24 cellular contexts compared by ENCODE assay signal in the genomic region with DNA sequence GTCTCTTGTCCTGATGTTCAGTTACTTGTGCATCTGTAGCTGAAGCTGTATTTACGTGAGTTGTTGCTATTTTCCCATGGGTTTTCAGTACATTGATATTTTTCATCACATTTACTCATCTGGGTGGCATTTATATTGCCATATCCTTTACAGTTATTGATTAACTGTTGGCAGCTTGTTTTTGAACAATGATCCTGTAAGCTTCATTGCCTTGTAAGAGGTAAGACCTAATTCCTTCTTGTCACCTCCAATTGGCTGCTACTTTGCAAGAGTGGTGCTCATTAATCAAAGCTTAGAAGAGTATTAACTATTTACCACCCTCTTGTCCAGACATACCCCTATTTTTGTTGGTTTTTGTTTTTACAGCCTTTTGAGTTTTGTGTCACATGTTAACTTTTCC.
"Had no signal": no experiment of that assay in that cellular context is flagged by ENCODE, and none has a peak within 500 bp of the region (broad histone marks: within the 10 kb centered on the region; RNA-seq: fewer than 3 reads in every experiment).

No MANE protein-coding gene starts in this region.

- H3K4me1 ChIP-seq: ascending aorta had no signal

- H3K36me3 ChIP-seq: cardiac muscle cell had no signal

- H3K27ac Mint-ChIP-seq: activated B cell treated with CpG ODN at 0.5 μM for 24 hours; activated CD4-positive, alpha-beta T cell treated with anti-CD3 and anti-CD28 coated beads, Interleukin-2, amount 10 ng/mL, durations not matched to agents 24 days and 14 days; activated CD8-positive, alpha-beta memory T cell treated with anti-CD3 and anti-CD28 coated beads, Interleukin-2, amount 10 ng/mL, durations not matched to agents 7 days and 5 days; activated naive CD4-positive, alpha-beta T cell treated with anti-CD3 and anti-CD28 coated beads for 36 hours had no signal

- H3K27me3 ChIP-seq: ascending aorta, cardiac muscle cell had no signal

- H3K9me3 Mint-ChIP-seq: activated B cell treated with CpG ODN at 0.5 μM for 24 hours; activated CD4-positive, alpha-beta T cell treated with anti-CD3 and anti-CD28 coated beads, Interleukin-2, amount 10 ng/mL, durations not matched to agents 24 days and 14 days; activated naive CD4-positive, alpha-beta T cell treated with anti-CD3 and anti-CD28 coated beads for 36 hours; activated T-cell treated with anti-CD3 and anti-CD28 coated beads, Interleukin-2, amount 50 U/mL, for 24 hours had no signal

- H3K4me1 Mint-ChIP-seq: activated B cell treated with CpG ODN at 0.5 μM for 24 hours, brain had no signal

- H3K9me3 ChIP-seq: ascending aorta had no signal

- ATAC-seq: activated CD8-positive, alpha-beta memory T cell treated with anti-CD3 and anti-CD28 coated beads, Interleukin-2, amount 10 ng/mL, durations not matched to agents 7 days and 5 days had no signal

- H3K27ac ChIP-seq: ascending aorta, cardiac muscle cell had no signal

- H3K4me3 Mint-ChIP-seq: activated B cell treated with CpG ODN at 0.5 μM for 24 hours; activated CD4-positive, alpha-beta T cell treated with anti-CD3 and anti-CD28 coated beads, Interleukin-2, amount 10 ng/mL, durations not matched to agents 24 days and 14 days; activated CD8-positive, alpha-beta memory T cell treated with anti-CD3 and anti-CD28 coated beads, Interleukin-2, amount 10 ng/mL, durations not matched to agents 7 days and 5 days; activated naive CD4-positive, alpha-beta T cell treated with anti-CD3 and anti-CD28 coated beads for 36 hours; activated T-cell treated with anti-CD3 and anti-CD28 coated beads, Interleukin-2, amount 50 U/mL, for 24 hours; brain had no signal

- H3K27me3 Mint-ChIP-seq: activated B cell treated with CpG ODN at 0.5 μM for 24 hours; activated CD4-positive, alpha-beta T cell treated with anti-CD3 and anti-CD28 coated beads, Interleukin-2, amount 10 ng/mL, durations not matched to agents 24 days and 14 days; activated CD8-positive, alpha-beta memory T cell treated with anti-CD3 and anti-CD28 coated beads, Interleukin-2, amount 10 ng/mL, durations not matched to agents 7 days and 5 days; activated T-cell treated with anti-CD3 and anti-CD28 coated beads, Interleukin-2, amount 50 U/mL, for 24 hours; brain had no signal

- DNase-seq: activated B cell treated with CpG ODN at 0.5 μM for 24 hours; activated CD4-positive, alpha-beta T cell treated with anti-CD3 and anti-CD28 coated beads for 1 hour; activated CD4-positive, alpha-beta T cell treated with anti-CD3 and anti-CD28 coated beads, Interleukin-2, amount 10 ng/mL, durations not matched to agents 24 days and 14 days; activated CD4-positive, alpha-beta T cell treated with anti-CD3 and anti-CD28 coated beads, Interleukin-2, amount 50 U/mL, for 48 hours; activated CD8-positive, alpha-beta memory T cell treated with anti-CD3 and anti-CD28 coated beads, Interleukin-2, amount 10 ng/mL, durations not matched to agents 7 days and 5 days; activated gamma-delta T cell; activated naive CD4-positive, alpha-beta T cell treated with anti-CD3 and anti-CD28 coated beads for 36 hours; activated T-cell treated with anti-CD3 and anti-CD28 coated beads, Interleukin-2, amount 50 U/mL, for 24 hours; amniotic stem cell; Kasumi-1; KBM-7; NCI-H1105 treated with DMSO at 0.1 percent for 48 hours; NCI-H1436 treated with DMSO at 0.1 percent for 48 hours; NCI-H187; NCI-H2227 treated with DMSO at 0.1 percent for 48 hours; NCI-H446 treated with DMSO at 0.1 percent for 48 hours; NCI-H524 treated with DMSO at 0.1 percent for 48 hours; NCI-H748 treated with DMSO at 0.1 percent for 48 hours; SIG-M5; T-helper 2 cell; T1000 had no signal

- H3K4me3 ChIP-seq: ascending aorta, cardiac muscle cell had no signal
